In genomic region chr21:45607922-45608295, GRCh38 we compare ENCODE assay signal across 22 cellular contexts. TPM values are rescaled to one million over a fixed set of nuclear protein-coding genes. Genes with fewer than 3 reads are reported as not detected.
A peak's percentile ranks its signal among the peaks of the same experiment; 100 is the strongest.
DNase-seq lines count a peak whose midpoint lies in the region; ATAC-seq lines count a peak whose summit lies in the region.
"Had no signal": no experiment of that assay in that cellular context is flagged by ENCODE, and none has a peak within 500 bp of the region (broad histone marks: within the 10 kb centered on the region; RNA-seq: fewer than 3 reads in every experiment).

No MANE protein-coding gene starts in this region.

- ATAC-seq in sciatic nerve (no peak), GM18519 (IDR thresholded peaks at IDR 0.05; ENCODE audit: low FRiP score, unreplicated experiment) (no peak)
- ATAC-seq: left cardiac atrium, right cardiac atrium had no signal

- intact Hi-C loops in sciatic nerve (cut with DNase I), result no loop called here

- peak; percentile 17 for DNase-seq in activated T-cell treated with anti-CD3 and anti-CD28 coated beads, Interleukin-2, amount 50 U/mL, for 1 hour
- DNase-seq in activated T-cell treated with anti-CD3 and anti-CD28 coated beads for 4 hours (no peak), RPMI7951 (ENCODE audit: low read depth) (peak; percentile 21), islet precursor cell (peak; percentile 31), sciatic nerve (ENCODE audit: low spot score) (peak; percentile 23), NCI-H1092 (lab: John Stamatoyannopoulos, UW) (no peak), hippocampal formation (lab: John Stamatoyannopoulos, UW) (no peak)
- DNase-seq: ACHN; activated gamma-delta T cell treated with Interleukin-2 at 50 U/mL for 16 hours; activated naive CD8-positive, alpha-beta T cell treated with anti-CD3 and anti-CD28 coated beads, Interleukin-2, amount 10 ng/mL, durations not matched to agents 7 days and 5 days; DMS53; effector CD4-positive, alpha-beta T cell; KBM-7; left cardiac atrium; NCI-H1105; NCI-H187 treated with DMSO at 0.1 percent for 48 hours; NCI-H69; right cardiac atrium; SHP77; transverse colon; WERI-Rb-1 had no signal

RNA-seq across cellular contexts. Expression of gene PCBP3, which starts 35.6 kb away (rescaled TPM):
- 4.0 and 8.4 TPM in 2 replicates for total RNA-seq in RPMI7951 (2014; rRNA removed; shearing (Covaris generic))
- total RNA-seq in sciatic nerve, result 14.1 TPM

Comparison
In these comparisons a context has a peak if more than half of its experiments do, and no peak if none do; other contexts are left out.
1. DNase-seq: peak in activated T-cell treated with anti-CD3 and anti-CD28 coated beads, Interleukin-2, amount 50 U/mL, for 1 hour (single experiment), RPMI7951 (single experiment), islet precursor cell (single experiment) and sciatic nerve (single experiment); none in activated T-cell treated with anti-CD3 and anti-CD28 coated beads for 4 hours (single experiment), NCI-H1092 (single experiment) and hippocampal formation (0 of 2).